11 cellular contexts compared by ENCODE assay signal in genomic region chr2:200300650-200301314, GRCh38. TPM values are rescaled to one million over a fixed set of nuclear protein-coding genes. Genes with fewer than 3 reads are reported as not detected.
DNase-seq lines count a peak whose midpoint lies in the region; ATAC-seq, FAIRE-seq and TF ChIP-seq lines count a peak whose summit lies in the region.
"Had no signal": no experiment of that assay in that cellular context is flagged by ENCODE, and none has a peak within 500 bp of the region (broad histone marks: within the 10 kb centered on the region; RNA-seq: fewer than 3 reads in every experiment).

No MANE protein-coding gene starts in this region.

- DNase-seq in EH (ENCODE audit: low read depth) (peak; percentile 79), M059J (ENCODE audit: low read depth) (peak; percentile 98), endothelial cell of umbilical vein (ENCODE audit: low read depth, low spot score) (peak; percentile 23), mesothelial cell of epicardium (ENCODE audit: low spot score in 2 of 2, unreplicated experiment in 2 of 2) (no peak), mucosa of descending colon (no peak), CD14-positive monocyte (ENCODE audit: low spot score) (no peak)
- no peak for DNase-seq in activated CD8-positive, alpha-beta T cell treated with anti-CD3 and anti-CD28 coated beads for 36 hours
- DNase-seq: dorsolateral prefrontal cortex, NCI-H1417 treated with DMSO at 0.1 percent for 48 hours had no signal

- peak; percentile 79 for FAIRE-seq in endothelial cell of umbilical vein (lab: Jason Lieb, UNC)

- dilution Hi-C loops in endothelial cell of umbilical vein (cut with MboI; ENCODE audit: extremely low pct_ligation_motif_present, low sequenced_read_pairs), result no loop called here

- no peak for ATAC-seq in mucosa of descending colon
- no peak for ATAC-seq in activated CD8-positive, alpha-beta T cell treated with anti-CD3 and anti-CD28 coated beads for 36 hours
- no peak for ATAC-seq in GM18907 (IDR thresholded peaks at IDR 0.05; ENCODE audit: unreplicated experiment)

- H3K4me2 ChIP-seq in endothelial cell of umbilical vein (ENCODE audit: insufficient read depth, low read length), result no peak overlapping the region

- H3K27ac Mint-ChIP-seq in mesothelial cell of epicardium (peak overlapping the region; percentile 82), CD14-positive monocyte (no peak overlapping the region)
- H3K27ac Mint-ChIP-seq in activated CD8-positive, alpha-beta T cell treated with anti-CD3 and anti-CD28 coated beads for 36 hours, result no peak overlapping the region

- no peaks in the 10 kb centered on the region for H4K20me1 ChIP-seq in endothelial cell of umbilical vein (replicated peaks; ENCODE audit: control insufficient read depth, extremely low read depth, insufficient read depth, low read length)

- CTCF ChIA-PET in endothelial cell of umbilical vein (lab: Charles Lee), result interaction anchor here (1.5 kb wide), 1 partner anchor 180 kb away, joined by 5 read pairs; no protein-coding TSS in a partner anchor
- CTCF ChIA-PET in activated CD8-positive, alpha-beta T cell treated with anti-CD3 and anti-CD28 coated beads for 36 hours (lab: Charles Lee), result no interaction called here

- BruUV-seq in endothelial cell of umbilical vein (replicated peaks; lab: Mats Ljungman, UMichigan), result no TSS peak

- no peaks in the 10 kb centered on the region for H3K9me1 ChIP-seq in endothelial cell of umbilical vein (replicated peaks; ENCODE audit: control insufficient read depth, extremely low read depth, insufficient read depth, low read length)

- no peak overlapping the region for H3K9ac ChIP-seq in endothelial cell of umbilical vein (replicated peaks; ENCODE audit: extremely low read depth, insufficient read depth, low read length)

- no peak for TF ChIP-seq POLR2A in endothelial cell of umbilical vein (IDR thresholded peaks at IDR 0.05; ENCODE audit: low read depth, low read length)

- H3K27me3 Mint-ChIP-seq in mesothelial cell of epicardium (ENCODE audit: low read depth) (no peaks in the 10 kb centered on the region), CD14-positive monocyte (ENCODE audit: low read depth in 3 of 3) (peaks cover under 1 to 7% (median 1%) of the 10 kb centered on the region in 3 donors)
- H3K27me3 Mint-ChIP-seq in activated CD8-positive, alpha-beta T cell treated with anti-CD3 and anti-CD28 coated beads for 36 hours, result peaks cover 18% of the 10 kb centered on the region

- H3K36me3 ChIP-seq in endothelial cell of umbilical vein (ENCODE audit: control insufficient read depth in 2 of 2, extremely low read depth in 1 of 2, insufficient read depth in 2 of 2, low read length in 2 of 2), result no peaks in the 10 kb centered on the region
- no peaks in the 10 kb centered on the region for H3K36me3 ChIP-seq in mucosa of descending colon (ENCODE audit: low read depth)
- H3K36me3 ChIP-seq: neutrophil had no signal

- no peaks in the 10 kb centered on the region for H3K79me2 ChIP-seq in endothelial cell of umbilical vein (ENCODE audit: control insufficient read depth, insufficient read depth, low read length)

- no peaks in the 10 kb centered on the region for H3K9me3 ChIP-seq in endothelial cell of umbilical vein (replicated peaks; ENCODE audit: control insufficient read depth, insufficient read depth, low read length)
- H3K9me3 ChIP-seq in mucosa of descending colon, result no peaks in the 10 kb centered on the region
- H3K9me3 ChIP-seq: neutrophil had no signal

- POLR2A ChIA-PET in endothelial cell of umbilical vein (lab: Charles Lee), result no interaction called here
- POLR2A ChIA-PET in activated CD8-positive, alpha-beta T cell treated with anti-CD3 and anti-CD28 coated beads for 36 hours (lab: Charles Lee), result no interaction called here

- no peak overlapping the region for H3K27ac ChIP-seq in endothelial cell of umbilical vein (ENCODE audit: insufficient read depth, low read depth, low read length)
- H3K27ac ChIP-seq: dorsolateral prefrontal cortex, neutrophil had no signal

- H3K4me1 Mint-ChIP-seq in mesothelial cell of epicardium, result peaks cover 39% of the 10 kb centered on the region
- peaks cover 1% of the 10 kb centered on the region for H3K4me1 Mint-ChIP-seq in CD14-positive monocyte
- peaks cover under 1% of the 10 kb centered on the region for H3K4me1 Mint-ChIP-seq in activated CD8-positive, alpha-beta T cell treated with anti-CD3 and anti-CD28 coated beads for 36 hours (ENCODE audit: low read depth)

- no peaks in the 10 kb centered on the region for H3K27me3 ChIP-seq in endothelial cell of umbilical vein (ENCODE audit: control insufficient read depth in 2 of 2, insufficient read depth in 2 of 2, low read length in 2 of 2)
- H3K27me3 ChIP-seq: dorsolateral prefrontal cortex had no signal

- H3K36me3 Mint-ChIP-seq in mesothelial cell of epicardium (no peaks in the 10 kb centered on the region), CD14-positive monocyte (no peaks in the 10 kb centered on the region)
- no peaks in the 10 kb centered on the region for H3K36me3 Mint-ChIP-seq in activated CD8-positive, alpha-beta T cell treated with anti-CD3 and anti-CD28 coated beads for 36 hours (ENCODE audit: low read depth)

- H3K4me3 Mint-ChIP-seq in mesothelial cell of epicardium (no peak overlapping the region), CD14-positive monocyte (no peak overlapping the region)
- no peak overlapping the region for H3K4me3 Mint-ChIP-seq in activated CD8-positive, alpha-beta T cell treated with anti-CD3 and anti-CD28 coated beads for 36 hours

- TF ChIP-seq CTCF in endothelial cell of umbilical vein (IDR thresholded peaks at IDR 0.05; ENCODE audit: extremely low read depth in 1 of 2, insufficient read depth in 1 of 2, low read depth in 1 of 2, low read length in 2 of 2) (no peak), mesothelial cell of epicardium (IDR thresholded peaks at IDR 0.05; ENCODE audit: unreplicated experiment) (no peak), mucosa of descending colon (IDR thresholded peaks at IDR 0.05) (no peak), CD14-positive monocyte (IDR thresholded peaks at IDR 0.05) (no peak)
- no peak for TF ChIP-seq CTCF in activated CD8-positive, alpha-beta T cell treated with anti-CD3 and anti-CD28 coated beads for 36 hours (IDR thresholded peaks at IDR 0.05)

- intact Hi-C loops in endothelial cell of umbilical vein (cut with micrococcal nuclease), result no loop called here
- intact Hi-C loops in mucosa of descending colon (cut with DNase I, micrococcal nuclease), result loop anchor here in 1 of 2 donors (10.0 kb wide), 1 partner anchor 174 kb away; no protein-coding TSS in a partner anchor
- intact Hi-C loops in CD14-positive monocyte (cut with micrococcal nuclease), result no loop called here
- intact Hi-C loops in activated CD8-positive, alpha-beta T cell treated with anti-CD3 and anti-CD28 coated beads for 36 hours (cut with micrococcal nuclease), result loop anchor here (10.0 kb wide), 1 partner anchor 164 kb away; no protein-coding TSS in a partner anchor

- peaks cover 14% of the 10 kb centered on the region for H3K4me1 ChIP-seq in endothelial cell of umbilical vein (ENCODE audit: control insufficient read depth, extremely low read depth, insufficient read depth, low read length)
- H3K4me1 ChIP-seq in mucosa of descending colon (ENCODE audit: low read depth), result no peaks in the 10 kb centered on the region

- H3K4me3 ChIP-seq in endothelial cell of umbilical vein (replicated peaks in 1 of 3; ENCODE audit: insufficient read depth in 1 of 3, low read depth in 1 of 3, low read length in 3 of 3) (no peak overlapping the region), mucosa of descending colon (no peak overlapping the region)
- H3K4me3 ChIP-seq: dorsolateral prefrontal cortex had no signal

- no peak overlapping the region for H2AFZ ChIP-seq in endothelial cell of umbilical vein (ENCODE audit: low read depth, low read length)

- no peaks in the 10 kb centered on the region for H3K9me3 Mint-ChIP-seq in mesothelial cell of epicardium
- H3K9me3 Mint-ChIP-seq in CD14-positive monocyte, result peaks cover 0 to 2% (median 0%) of the 10 kb centered on the region in 7 donors
- H3K9me3 Mint-ChIP-seq in activated CD8-positive, alpha-beta T cell treated with anti-CD3 and anti-CD28 coated beads for 36 hours, result no peaks in the 10 kb centered on the region

TF ChIP-seq in endothelial cell of umbilical vein, 7 proteins besides CTCF, POLR2A, EP300 and RAD21:
- TF ChIP-seq POLR2AphosphoS5 (IDR thresholded peaks at IDR 0.05; ENCODE audit: insufficient read depth, low read depth, low read length) (no peak), EZH2 (IDR thresholded peaks at IDR 0.05; ENCODE audit: borderline replicate concordance, low read depth, low read length, severe bottlenecking) (no peak), GATA2 (IDR thresholded peaks at IDR 0.05; ENCODE audit: insufficient read depth, insufficient read length, low read depth, low read length) (no peak), JUN (IDR thresholded peaks at IDR 0.05; ENCODE audit: borderline replicate concordance, insufficient read depth, insufficient read length, low read depth) (no peak), FOS (IDR thresholded peaks at IDR 0.05; ENCODE audit: borderline replicate concordance, insufficient read depth, low read length) (peak; percentile 65), MYC (IDR thresholded peaks at IDR 0.05; ENCODE audit: low read depth, low read length) (no peak), MAX (IDR thresholded peaks at IDR 0.05; ENCODE audit: insufficient read depth, insufficient read length) (no peak)
TF ChIP-seq in endothelial cell of umbilical vein: peak in this region for 1.

RNA-seq across cellular contexts. Expression of gene SPATS2L, which starts 5.7 kb away (rescaled TPM):
- total RNA-seq in M059J (2014; rRNA removed; shearing (Covaris generic)), result 180 and 223 TPM in 2 replicates
- total RNA-seq in endothelial cell of umbilical vein, result 63.8 and 72.9 TPM in 2 replicates
- polyA plus RNA-seq in endothelial cell of umbilical vein, result 26.8 and 29.1 TPM in 2 replicates
- polyA plus RNA-seq in endothelial cell of umbilical vein (2011; cell fraction: cytosol; rRNA removed), result 55.0 and 56.2 TPM in 2 replicates
- polyA plus RNA-seq in endothelial cell of umbilical vein (2011; cell fraction: nucleus; rRNA removed), result 42.5 and 49.4 TPM in 2 replicates
- 46.3 and 69.0 TPM in 2 replicates for polyA plus RNA-seq in endothelial cell of umbilical vein (2012)
- 35.7 and 38.3 TPM in 2 replicates for polyA minus RNA-seq in endothelial cell of umbilical vein
- 24.8 TPM for polyA minus RNA-seq in endothelial cell of umbilical vein (2011; cell fraction: cytosol; rRNA and poly(A)+ RNA removed)
- 49.2 and 66.1 TPM in 2 replicates for polyA minus RNA-seq in endothelial cell of umbilical vein (2011; cell fraction: nucleus; rRNA and poly(A)+ RNA removed)
- 78.6 to 84.8 TPM (median 83.7 TPM) in 3 replicates for total RNA-seq in mesothelial cell of epicardium
- 100 to 1,000 TPM; 160 to 238 (median 232) TPM for total RNA-seq in mucosa of descending colon
- 1 to 10 TPM; 2.7 to 3.2 TPM for polyA plus RNA-seq in CD14-positive monocyte
- 1 to 10 TPM; 5.7 to 9.0 TPM for total RNA-seq in activated CD8-positive, alpha-beta T cell treated with anti-CD3 and anti-CD28 coated beads for 36 hours

Comparison
In these comparisons a context has a peak if more than half of its experiments do, and no peak if none do; other contexts are left out.
1. DNase-seq: peak in EH (single experiment), M059J (single experiment) and endothelial cell of umbilical vein (single experiment); none in mesothelial cell of epicardium (0 of 2), mucosa of descending colon (0 of 3), CD14-positive monocyte (single experiment) and activated CD8-positive, alpha-beta T cell treated with anti-CD3 and anti-CD28 coated beads for 36 hours (single experiment).